Comparison of ENCODE assay signal across 8 cellular contexts in the genomic region with DNA sequence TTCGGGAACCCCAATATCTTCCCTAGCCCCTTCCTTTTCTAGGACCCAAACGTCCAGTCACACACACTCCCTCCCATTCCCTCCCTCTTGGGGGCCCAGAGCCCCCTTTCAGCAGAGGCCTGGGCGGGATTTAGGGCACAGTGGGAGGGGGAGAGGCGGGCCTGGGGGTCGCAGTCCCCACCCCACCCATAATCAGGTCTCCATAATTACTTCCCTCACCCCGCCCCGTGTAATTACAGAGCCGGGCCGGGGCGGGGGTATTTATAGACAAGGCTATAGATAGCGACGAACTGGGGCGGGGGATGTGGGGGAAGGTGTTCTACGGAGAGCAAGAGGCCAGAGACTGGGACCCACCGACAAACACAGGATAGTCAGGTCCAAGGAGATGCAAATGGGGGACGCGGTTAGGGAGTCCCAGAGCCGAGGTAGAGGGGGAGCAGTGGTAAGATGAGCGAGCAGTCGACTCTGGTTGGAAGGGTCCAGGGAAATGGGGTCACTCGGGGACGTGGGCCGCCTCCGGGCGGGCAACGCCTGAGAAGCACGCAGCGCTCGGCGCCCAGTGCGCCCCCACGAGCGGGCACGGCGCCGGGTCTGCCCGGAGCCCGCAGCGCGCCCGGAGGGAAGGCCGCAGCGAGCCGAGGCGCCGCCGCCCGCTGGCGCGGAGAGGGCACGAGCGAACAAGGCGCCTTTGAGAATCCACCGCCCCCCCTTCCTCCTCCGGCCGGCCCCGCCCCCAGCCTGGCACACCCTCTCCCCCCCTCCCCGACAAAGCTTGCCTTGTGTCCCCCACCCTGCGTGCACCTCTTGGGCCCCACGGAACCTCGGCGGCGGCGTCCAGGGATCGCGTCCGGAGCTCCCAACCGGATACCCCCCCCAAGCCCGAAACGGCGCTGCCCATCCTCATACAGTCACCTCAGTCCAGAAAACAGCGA.
DNase-seq lines count a peak whose midpoint lies in the region; ATAC-seq and TF ChIP-seq lines count a peak whose summit lies in the region.

No MANE protein-coding gene starts in this region.

- peaks cover 41% of the 10 kb centered on the region for H3K27me3 Mint-ChIP-seq in central memory CD8-positive, alpha-beta T cell
- H3K27me3 Mint-ChIP-seq in stimulated activated naive CD8-positive, alpha-beta T cell treated with anti-CD3 and anti-CD28 coated beads, Interleukin-15, Interleukin-2, amounts not matched to agents 100 ng/mL and 50 ng/mL, for 24 hours, result peaks cover 20% of the 10 kb centered on the region

- no peak for ATAC-seq in central memory CD8-positive, alpha-beta T cell (replicated peaks; ENCODE audit: extremely low read depth, poor library complexity, severe bottlenecking)
- no peak for ATAC-seq in GM21381 (IDR thresholded peaks at IDR 0.05; ENCODE audit: unreplicated experiment)

- TF ChIP-seq CTCF in GM13976 (IDR thresholded peaks at IDR 0.05; ENCODE audit: borderline replicate concordance, control extremely low read depth, extremely low read depth, insufficient read depth, missing control alignments), result no peak

- peaks cover 28% of the 10 kb centered on the region for H3K36me3 Mint-ChIP-seq in central memory CD8-positive, alpha-beta T cell (ENCODE audit: insufficient read depth)
- H3K36me3 Mint-ChIP-seq in stimulated activated naive CD8-positive, alpha-beta T cell treated with anti-CD3 and anti-CD28 coated beads, Interleukin-15, Interleukin-2, amounts not matched to agents 100 ng/mL and 50 ng/mL, for 24 hours (ENCODE audit: low read depth), result peaks cover 39% of the 10 kb centered on the region

- H3K4me1 Mint-ChIP-seq in central memory CD8-positive, alpha-beta T cell, result peaks cover 15% of the 10 kb centered on the region
- peaks cover 36% of the 10 kb centered on the region for H3K4me1 Mint-ChIP-seq in stimulated activated naive CD8-positive, alpha-beta T cell treated with anti-CD3 and anti-CD28 coated beads, Interleukin-15, Interleukin-2, amounts not matched to agents 100 ng/mL and 50 ng/mL, for 24 hours (ENCODE audit: low read depth)

- H3K27ac Mint-ChIP-seq in central memory CD8-positive, alpha-beta T cell (ENCODE audit: low read depth), result no peak overlapping the region
- H3K27ac Mint-ChIP-seq in stimulated activated naive CD8-positive, alpha-beta T cell treated with anti-CD3 and anti-CD28 coated beads, Interleukin-15, Interleukin-2, amounts not matched to agents 100 ng/mL and 50 ng/mL, for 24 hours, result peak overlapping the region; percentile 21

- no peaks in the 10 kb centered on the region for H3K9me3 Mint-ChIP-seq in central memory CD8-positive, alpha-beta T cell
- no peaks in the 10 kb centered on the region for H3K9me3 Mint-ChIP-seq in stimulated activated naive CD8-positive, alpha-beta T cell treated with anti-CD3 and anti-CD28 coated beads, Interleukin-15, Interleukin-2, amounts not matched to agents 100 ng/mL and 50 ng/mL, for 24 hours

- peak; percentile 73 for DNase-seq in activated effector memory CD4-positive, alpha-beta T cell treated with anti-CD3 and anti-CD28 coated beads, Interleukin-2, amount 50 U/mL, for 16 hours
- DNase-seq in activated effector memory CD4-positive, alpha-beta T cell treated with Interleukin-2 at 50 U/mL for 16 hours, result no peak
- no peak for DNase-seq in central memory CD8-positive, alpha-beta T cell (ENCODE audit: low spot score in 2 of 2)
- DNase-seq in left kidney (ENCODE audit: low read depth, low spot score) (peak; percentile 56), SKM-1 treated with dmso at 0.1 percent for 144 hours (lab: John Stamatoyannopoulos, UW; ENCODE audit: unreplicated experiment) (no peak), GM13976 (ENCODE audit: low spot score) (no peak)

- peak overlapping the region; percentile 64 for H3K4me3 Mint-ChIP-seq in central memory CD8-positive, alpha-beta T cell
- H3K4me3 Mint-ChIP-seq in stimulated activated naive CD8-positive, alpha-beta T cell treated with anti-CD3 and anti-CD28 coated beads, Interleukin-15, Interleukin-2, amounts not matched to agents 100 ng/mL and 50 ng/mL, for 24 hours, result peak overlapping the region; percentile 71

- in situ Hi-C loops in GM13976 (cut with MboI; ENCODE audit: low sequenced_read_pairs, unreplicated experiment), result no loop called here

Comparison
In these comparisons a context has a peak if more than half of its experiments do, and no peak if none do; other contexts are left out.
1. DNase-seq: peak in activated effector memory CD4-positive, alpha-beta T cell treated with anti-CD3 and anti-CD28 coated beads, Interleukin-2, amount 50 U/mL, for 16 hours (single experiment) and left kidney (single experiment); none in activated effector memory CD4-positive, alpha-beta T cell treated with Interleukin-2 at 50 U/mL for 16 hours (single experiment), central memory CD8-positive, alpha-beta T cell (0 of 2), SKM-1 treated with dmso at 0.1 percent for 144 hours (single experiment) and GM13976 (single experiment).